In the genomic region with DNA sequence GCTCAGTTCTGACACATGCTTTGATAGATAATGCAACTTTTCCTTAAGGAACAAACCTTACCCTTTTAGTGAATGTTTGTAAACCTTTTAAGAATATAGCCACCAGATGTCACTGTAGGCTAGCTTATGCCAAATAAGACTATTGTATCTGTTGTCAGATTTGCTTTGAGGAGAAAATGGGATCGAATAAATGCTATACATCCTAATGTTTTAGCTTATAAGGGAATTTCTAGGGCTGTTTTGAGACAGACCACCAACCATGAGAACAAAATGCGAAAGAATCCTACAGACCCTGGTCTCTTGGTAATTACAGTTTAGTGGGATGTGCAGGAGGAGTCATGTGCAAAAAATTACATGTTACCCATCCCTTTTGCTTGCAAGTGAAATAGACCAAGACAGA, we compare ENCODE assay signal across 8 cellular contexts.
DNase-seq lines count a peak whose midpoint lies in the region; ATAC-seq and TF ChIP-seq lines count a peak whose summit lies in the region.

No MANE protein-coding gene starts in this region.

- POLR2A ChIA-PET in activated CD4-positive, alpha-beta memory T cell treated with anti-CD3 and anti-CD28 coated beads for 36 hours (lab: Charles Lee): no interaction called here

- no peaks in the 10 kb centered on the region for H3K36me3 Mint-ChIP-seq in brain
- H3K36me3 Mint-ChIP-seq in activated CD4-positive, alpha-beta memory T cell treated with anti-CD3 and anti-CD28 coated beads for 36 hours: no peaks in the 10 kb centered on the region

- no peaks in the 10 kb centered on the region for H3K27me3 Mint-ChIP-seq in brain
- H3K27me3 Mint-ChIP-seq in activated CD4-positive, alpha-beta memory T cell treated with anti-CD3 and anti-CD28 coated beads for 36 hours: no peaks in the 10 kb centered on the region

- CTCF ChIA-PET in activated CD4-positive, alpha-beta memory T cell treated with anti-CD3 and anti-CD28 coated beads for 36 hours (lab: Charles Lee): interaction anchor here (0.7 to 5.9 kb wide), 7 partner anchors 11 to 1443 kb away, joined by 3 to 49 read pairs (median 4); no protein-coding TSS in a partner anchor

- intact Hi-C loops in activated CD4-positive, alpha-beta memory T cell treated with anti-CD3 and anti-CD28 coated beads for 36 hours (cut with micrococcal nuclease): loop anchor here (2.0 kb wide), 2 partner anchors 616 to 1432 kb away; no protein-coding TSS in a partner anchor

- H3K4me3 Mint-ChIP-seq in brain: peak overlapping the region in 1 of 5 experiments; percentile 8
- no peak overlapping the region for H3K4me3 Mint-ChIP-seq in activated CD4-positive, alpha-beta memory T cell treated with anti-CD3 and anti-CD28 coated beads for 36 hours

- peak; percentile 81 to 90 for TF ChIP-seq CTCF in brain (conservative IDR thresholded peaks at IDR 0.05)

- H3K27ac Mint-ChIP-seq in brain: peak overlapping the region in 4 of 5 experiments; percentile 10 to 86 (median 60)
- H3K27ac Mint-ChIP-seq in activated CD4-positive, alpha-beta memory T cell treated with anti-CD3 and anti-CD28 coated beads for 36 hours: no peak overlapping the region

- peak; percentile 45 for DNase-seq in AG20443 (ENCODE audit: low spot score)
- peak; percentile 40 for DNase-seq in NCI-H2171 treated with DMSO at 0.1 percent for 48 hours (lab: John Stamatoyannopoulos, UW)
- no peak for DNase-seq in left lobe of liver (ENCODE audit: low spot score)
- DNase-seq in activated CD4-positive, alpha-beta memory T cell treated with anti-CD3 and anti-CD28 coated beads for 36 hours: no peak
- DNase-seq in stimulated activated CD4-positive, alpha-beta T cell treated with anti-CD3 and anti-CD28 coated beads, Interleukin-15, amount 100 ng/mL, for 24 hours: no peak
- no peak for DNase-seq in UCSD-AML1 (lab: John Stamatoyannopoulos, UW; ENCODE audit: unreplicated experiment)

- peaks cover 28% of the 10 kb centered on the region for H3K4me1 Mint-ChIP-seq in brain
- peaks cover 5% of the 10 kb centered on the region for H3K4me1 Mint-ChIP-seq in activated CD4-positive, alpha-beta memory T cell treated with anti-CD3 and anti-CD28 coated beads for 36 hours (ENCODE audit: low read depth)

- ATAC-seq in GM18502 (IDR thresholded peaks at IDR 0.05; ENCODE audit: poor library complexity, unreplicated experiment) (peak; percentile 40), left lobe of liver (peak; percentile 76)

- no peaks in the 10 kb centered on the region for H3K9me3 Mint-ChIP-seq in brain
- H3K9me3 Mint-ChIP-seq in activated CD4-positive, alpha-beta memory T cell treated with anti-CD3 and anti-CD28 coated beads for 36 hours: no peaks in the 10 kb centered on the region

Comparison
In these comparisons a context has a peak if more than half of its experiments do, and no peak if none do; other contexts are left out.
1. DNase-seq: peak in AG20443 (single experiment) and NCI-H2171 treated with DMSO at 0.1 percent for 48 hours (single experiment); none in left lobe of liver (single experiment), activated CD4-positive, alpha-beta memory T cell treated with anti-CD3 and anti-CD28 coated beads for 36 hours (single experiment), stimulated activated CD4-positive, alpha-beta T cell treated with anti-CD3 and anti-CD28 coated beads, Interleukin-15, amount 100 ng/mL, for 24 hours (single experiment) and UCSD-AML1 (single experiment).